In genomic region chr12:73421832-73422231, GRCh38 we compare ENCODE assay signal across 10 cellular contexts.
A peak's percentile ranks its signal among the peaks of the same experiment; 100 is the strongest.
DNase-seq lines count a peak whose midpoint lies in the region; ATAC-seq and TF ChIP-seq lines count a peak whose summit lies in the region.
"Had no signal": no experiment of that assay in that cellular context is flagged by ENCODE, and none has a peak within 500 bp of the region (broad histone marks: within the 10 kb centered on the region; RNA-seq: fewer than 3 reads in every experiment).

No MANE protein-coding gene starts in this region.

- H3K9me3 Mint-ChIP-seq in IgD-negative memory B cell, result peaks cover 4 to 8% (median 8%) of the 10 kb centered on the region in 3 donors

- H2AFZ ChIP-seq in DND-41 (ENCODE audit: low read depth, low read length), result no peak overlapping the region; the same call in 1 of the 2 replicates

- peak overlapping the region; percentile 36; the same call in 1 of the 2 replicates for H3K4me2 ChIP-seq in DND-41 (ENCODE audit: insufficient read depth, low read length)

- peaks cover 6% of the 10 kb centered on the region for H3K9me3 ChIP-seq in DND-41 (ENCODE audit: insufficient read depth, low read length, severe bottlenecking)
- H3K9me3 ChIP-seq in WERI-Rb-1 (ENCODE audit: severe bottlenecking), result no peaks in the 10 kb centered on the region
- H3K9me3 ChIP-seq: psoas muscle had no signal

- no peaks in the 10 kb centered on the region for H3K27me3 ChIP-seq in DND-41 (ENCODE audit: insufficient read depth, low read length, poor library complexity)
- H3K27me3 ChIP-seq in WERI-Rb-1 (ENCODE audit: insufficient read depth, low read depth, severe bottlenecking), result no peaks in the 10 kb centered on the region

- H3K36me3 Mint-ChIP-seq in IgD-negative memory B cell, result peaks cover 1% of the 10 kb centered on the region
- H3K36me3 Mint-ChIP-seq: CD4-positive, CD25-positive, alpha-beta regulatory T cell had no signal

- DNase-seq in DND-41 (no peak), foreskin melanocyte (peak; percentile 38), WERI-Rb-1 (no peak)
- no peak for DNase-seq in stimulated activated CD4-positive, alpha-beta T cell treated with anti-CD3 and anti-CD28 coated beads, Interleukin-2, amount 100 ng/mL, for 24 hours
- DNase-seq: CD4-positive, CD25-positive, alpha-beta regulatory T cell; psoas muscle had no signal

- peak; percentile 48; the same call in 1 of the 3 replicates for ATAC-seq in DND-41 (ENCODE audit: insufficient read depth, low read depth)
- peak; percentile 61 for ATAC-seq in GM21526 (IDR thresholded peaks at IDR 0.05; ENCODE audit: low FRiP score, unreplicated experiment)
- ATAC-seq in HG02870 (IDR thresholded peaks at IDR 0.05; ENCODE audit: unreplicated experiment), result no peak
- no peak for ATAC-seq in GM21529 (IDR thresholded peaks at IDR 0.05; ENCODE audit: unreplicated experiment)
- ATAC-seq: psoas muscle had no signal

- no peak overlapping the region for H3K27ac Mint-ChIP-seq in IgD-negative memory B cell
- H3K27ac Mint-ChIP-seq: CD4-positive, CD25-positive, alpha-beta regulatory T cell had no signal

- H3K79me2 ChIP-seq in DND-41 (ENCODE audit: insufficient read depth, low read length), result no peaks in the 10 kb centered on the region

- H3K4me3 ChIP-seq in DND-41 (ENCODE audit: low read depth in 1 of 2, low read length in 2 of 2), result no peak overlapping the region
- H3K4me3 ChIP-seq in WERI-Rb-1 (ENCODE audit: low read depth, low read length), result no peak overlapping the region
- H3K4me3 ChIP-seq: psoas muscle had no signal

- H3K9ac ChIP-seq in DND-41 (ENCODE audit: low read depth, low read length), result no peak overlapping the region

- TF ChIP-seq CTCF in DND-41 (IDR thresholded peaks at IDR 0.05; ENCODE audit: borderline replicate concordance, extremely low read depth, low read length, poor library complexity, severe bottlenecking) (no peak), WERI-Rb-1 (IDR thresholded peaks at IDR 0.05; ENCODE audit: low read depth, low read length) (no peak)

- H3K4me3 Mint-ChIP-seq in IgD-negative memory B cell, result peak overlapping the region in 3 of 4 donors; percentile 0 to 80 (median 10)
- H3K4me3 Mint-ChIP-seq: CD4-positive, CD25-positive, alpha-beta regulatory T cell had no signal

- H4K20me1 ChIP-seq in DND-41 (ENCODE audit: insufficient read depth, low read length), result no peaks in the 10 kb centered on the region

- H3K4me1 Mint-ChIP-seq in IgD-negative memory B cell, result peaks cover 0 to 3% (median 3%) of the 10 kb centered on the region in 3 donors
- H3K4me1 Mint-ChIP-seq: CD4-positive, CD25-positive, alpha-beta regulatory T cell had no signal

- H3K27ac ChIP-seq in DND-41 (ENCODE audit: low read length) (no peak overlapping the region), WERI-Rb-1 (no peak overlapping the region)
- H3K27ac ChIP-seq: psoas muscle had no signal

- H3K27me3 Mint-ChIP-seq in IgD-negative memory B cell, result peaks cover 1% of the 10 kb centered on the region
- H3K27me3 Mint-ChIP-seq: CD4-positive, CD25-positive, alpha-beta regulatory T cell had no signal

- H3K36me3 ChIP-seq in DND-41 (ENCODE audit: insufficient read depth, low read length), result no peaks in the 10 kb centered on the region
- H3K36me3 ChIP-seq in WERI-Rb-1, result no peaks in the 10 kb centered on the region

- no peaks in the 10 kb centered on the region for H3K4me1 ChIP-seq in DND-41 (ENCODE audit: insufficient read depth, low read length)
- H3K4me1 ChIP-seq: psoas muscle had no signal

Comparison
In these comparisons a context has a peak if more than half of its experiments do, and no peak if none do; other contexts are left out.
1. ATAC-seq: peak in DND-41 (single experiment) and GM21526 (single experiment); none in HG02870 (single experiment) and GM21529 (single experiment).